ENCODE assay signal across 13 cellular contexts in the genomic region with DNA sequence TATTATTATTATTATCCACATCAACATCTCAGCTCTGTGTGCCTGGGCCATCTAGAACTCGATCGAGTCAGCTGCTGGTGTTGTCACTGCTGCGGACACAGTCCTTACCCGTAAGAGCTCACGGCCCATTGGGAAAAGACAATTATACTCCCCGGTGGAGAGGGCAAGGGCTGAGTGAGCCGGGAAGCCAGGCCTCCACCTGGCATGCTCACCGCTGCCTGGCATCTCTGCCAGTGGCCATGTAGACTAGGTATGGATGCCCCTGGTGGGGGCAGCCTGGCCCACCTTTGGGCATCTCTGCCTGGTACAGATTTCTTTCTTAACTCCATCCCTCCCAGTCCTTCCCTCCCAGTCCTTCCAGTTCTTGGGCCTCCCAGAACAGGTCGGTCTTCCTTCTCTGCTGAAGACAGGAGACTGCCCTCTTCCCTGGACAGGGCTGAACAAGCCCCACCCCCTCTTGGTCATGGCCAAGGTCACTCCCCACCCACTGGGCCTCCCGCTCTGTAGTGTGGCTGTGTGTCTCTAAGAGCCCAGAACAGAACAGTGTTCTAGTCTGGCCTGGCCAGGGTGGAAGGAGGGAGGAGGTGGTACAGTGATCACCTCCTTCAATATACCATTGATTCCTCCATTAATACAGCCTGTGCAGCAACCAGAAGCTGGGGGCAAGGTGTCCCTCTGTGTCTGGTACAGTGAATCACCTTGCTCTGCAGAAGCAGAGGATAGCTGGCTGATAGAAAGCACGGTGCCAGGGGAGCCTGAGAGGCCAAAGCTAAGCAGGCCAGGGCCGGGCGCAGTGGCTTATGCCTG. TPM values are rescaled to one million over a fixed set of nuclear protein-coding genes. Genes with fewer than 3 reads are reported as not detected.
DNase-seq lines count a peak whose midpoint lies in the region; ATAC-seq and TF ChIP-seq lines count a peak whose summit lies in the region.
"Had no signal": no experiment of that assay in that cellular context is flagged by ENCODE, and none has a peak within 500 bp of the region (broad histone marks: within the 10 kb centered on the region; RNA-seq: fewer than 3 reads in every experiment).

No MANE protein-coding gene starts in this region.

- ATAC-seq in Panc1 (peak; percentile 13; the same call in 1 of the 2 replicates), GM21423 (IDR thresholded peaks at IDR 0.05; ENCODE audit: unreplicated experiment) (no peak), HG03045 (IDR thresholded peaks at IDR 0.05; ENCODE audit: unreplicated experiment) (no peak)
- ATAC-seq: activated CD4-positive, CD25-positive, alpha-beta regulatory T cell treated with anti-CD3 and anti-CD28 coated beads, Interleukin-2, amount 50 U/mL, for 24 hours; T-cell had no signal

- no TSS peak for BruUV-seq in Panc1 (replicated peaks; lab: Mats Ljungman, UMichigan)

- TF ChIP-seq CTCF in LNCaP clone FGC (IDR thresholded peaks at IDR 0.05; ENCODE audit: control insufficient read depth, extremely low read depth, insufficient read depth): no peak
- no peak for TF ChIP-seq CTCF in Panc1 (IDR thresholded peaks at IDR 0.05)
- TF ChIP-seq CTCF in dorsolateral prefrontal cortex (IDR thresholded peaks at IDR 0.05 in 54 of 56, conservative IDR thresholded peaks at IDR 0.05 in 2 of 56; ENCODE audit: low read depth in 1 of 56, partially characterized antibody in 56 of 56): no peak

- no peak overlapping the region for H3K9ac ChIP-seq in stomach smooth muscle (ENCODE audit: low read length in 2 of 2)

- H3K9me3 ChIP-seq in Panc1 (ENCODE audit: control insufficient read depth, insufficient read depth, low read depth, low read length): no peaks in the 10 kb centered on the region
- no peaks in the 10 kb centered on the region for H3K9me3 ChIP-seq in stomach smooth muscle (ENCODE audit: control insufficient read depth in 2 of 2, low read length in 2 of 2)

- in situ Hi-C loops in Panc1 (cut with HindIII; ENCODE audit: low pct_unique_long_range_greater_than_20kb, low sequenced_read_pairs): no loop called here

- H3K4me1 ChIP-seq in Panc1 (ENCODE audit: control insufficient read depth, insufficient read depth, low read length) (peaks cover 70% of the 10 kb centered on the region), stomach smooth muscle (ENCODE audit: control insufficient read depth, insufficient read depth, low read length) (peaks cover 84% of the 10 kb centered on the region)

- peak overlapping the region; percentile 89 for H3K27ac ChIP-seq in Panc1 (ENCODE audit: low read length)
- H3K27ac ChIP-seq in dorsolateral prefrontal cortex: peak overlapping the region; percentile 2 to 99 (median 92)
- peak overlapping the region; percentile 89 for H3K27ac ChIP-seq in stomach smooth muscle (ENCODE audit: low read length)
- H3K27ac ChIP-seq: C4-2B had no signal

- peak; percentile 21 for DNase-seq in LNCaP clone FGC (ENCODE audit: low read depth)
- no peak for DNase-seq in Panc1 (ENCODE audit: low read depth, low spot score)
- no peak for DNase-seq in dorsolateral prefrontal cortex
- no peak for DNase-seq in DMS 273 treated with DMSO at 0.1 percent for 48 hours (lab: John Stamatoyannopoulos, UW)
- DNase-seq: central memory CD4-positive, alpha-beta T cell; T-cell had no signal

- CTCF ChIA-PET in Panc1 (lab: Charles Lee): interaction anchor here (0.6 to 0.7 kb wide), 2 partner anchors 57 to 1320 kb away, joined by 3 to 4 read pairs; no protein-coding TSS in a partner anchor

- intact Hi-C loops in Panc1 (cut with micrococcal nuclease; ENCODE audit: unreplicated experiment): no loop called here
- intact Hi-C loops in dorsolateral prefrontal cortex (cut with DNase I): no loop called here

- H3K4me3 ChIP-seq in LNCaP clone FGC (ENCODE audit: low read depth, low read length) (no peak overlapping the region), Panc1 (ENCODE audit: low read depth in 2 of 2, low read length in 2 of 2) (no peak overlapping the region), dorsolateral prefrontal cortex (no peak overlapping the region), stomach smooth muscle (ENCODE audit: low read length in 2 of 2) (no peak overlapping the region)
- H3K4me3 ChIP-seq: smooth muscle cell had no signal

- H3K27me3 ChIP-seq in Panc1 (ENCODE audit: control insufficient read depth, insufficient read depth, low read length): no peaks in the 10 kb centered on the region
- no peaks in the 10 kb centered on the region for H3K27me3 ChIP-seq in dorsolateral prefrontal cortex
- H3K27me3 ChIP-seq in stomach smooth muscle (ENCODE audit: control insufficient read depth in 1 of 2, insufficient read depth in 2 of 2, low read length in 2 of 2): no peaks in the 10 kb centered on the region

- POLR2A ChIA-PET in Panc1 (lab: Charles Lee): no interaction called here

- no peaks in the 10 kb centered on the region for H3K36me3 ChIP-seq in Panc1 (ENCODE audit: control insufficient read depth, insufficient read depth, low read length)
- no peaks in the 10 kb centered on the region for H3K36me3 ChIP-seq in stomach smooth muscle (ENCODE audit: control insufficient read depth in 2 of 2, insufficient read depth in 2 of 2, low read length in 2 of 2)

RNA-seq across cellular contexts. Expression of gene FLRT1, which starts 57.7 kb away (rescaled TPM):
- total RNA-seq in Panc1 (2021; ENCODE audit: unreplicated experiment): 0.51 TPM
- 1.9 TPM for polyA plus RNA-seq in Panc1 (2012; ENCODE audit: insufficient read length)
- 10 to 100 TPM in 101 of 120 experiments, 1 to 10 TPM in 19; 5.1 to 24.0 (median 13.6) TPM for total RNA-seq in dorsolateral prefrontal cortex
- total RNA-seq: mesenteric fat pad, T-cell had no signal
